8 cellular contexts compared by ENCODE assay signal in genomic region chr6:111485316-111485715, GRCh38. TPM values are rescaled to one million over a fixed set of nuclear protein-coding genes. Genes with fewer than 3 reads are reported as not detected.
A peak's percentile ranks its signal among the peaks of the same experiment; 100 is the strongest.
DNase-seq lines count a peak whose midpoint lies in the region; ATAC-seq and TF ChIP-seq lines count a peak whose summit lies in the region.

No MANE protein-coding gene starts in this region.

- no peaks in the 10 kb centered on the region for H3K27me3 ChIP-seq in DOHH2 (ENCODE audit: control insufficient read depth, low read length)
- H3K27me3 ChIP-seq in OCI-LY3 (ENCODE audit: low read depth, low read length) = no peaks in the 10 kb centered on the region

- H3K4me1 ChIP-seq in DOHH2 (ENCODE audit: control insufficient read depth, low read length) (peaks cover 42% of the 10 kb centered on the region), OCI-LY3 (ENCODE audit: low read length) (peaks cover 32% of the 10 kb centered on the region)

- TF ChIP-seq CTCF in DOHH2 (IDR thresholded peaks at IDR 0.05; ENCODE audit: low read depth, low read length, poor library complexity, severe bottlenecking) (no peak), OCI-LY3 (IDR thresholded peaks at IDR 0.05; ENCODE audit: low read depth, low read length) (no peak), osteocyte (IDR thresholded peaks at IDR 0.05) (no peak)

- H3K4me2 ChIP-seq in DOHH2 (ENCODE audit: low read length) (peak overlapping the region; percentile 81), OCI-LY3 (ENCODE audit: low read length) (peak overlapping the region; percentile 94)

- peaks cover under 1% of the 10 kb centered on the region; the same call in 1 of the 2 replicates for H3F3A ChIP-seq in DOHH2 (ENCODE audit: control insufficient read depth, insufficient read depth)

- peaks cover 90% of the 10 kb centered on the region for H3K79me2 ChIP-seq in DOHH2 (ENCODE audit: control insufficient read depth, low read length)
- peaks cover 79% of the 10 kb centered on the region for H3K79me2 ChIP-seq in OCI-LY3 (ENCODE audit: low read length)

- H3K9me3 ChIP-seq in DOHH2 (ENCODE audit: control insufficient read depth, insufficient read depth, low read length) = no peaks in the 10 kb centered on the region
- H3K9me3 ChIP-seq in OCI-LY3 (ENCODE audit: insufficient read depth, low read length) = 0 out of 2 replicates have a peak, but pooled peaks cover 4% of the 10 kb centered on the region

- H3K36me3 ChIP-seq in DOHH2 (ENCODE audit: control insufficient read depth, low read length) (peaks cover 38% of the 10 kb centered on the region), OCI-LY3 (replicated peaks; ENCODE audit: low read depth, low read length) (peaks cover 9% of the 10 kb centered on the region)

- H3K9me3 Mint-ChIP-seq in osteocyte (ENCODE audit: unreplicated experiment) = no peaks in the 10 kb centered on the region
- H3K9me3 Mint-ChIP-seq in stimulated activated memory B cell treated with anti-CD40 and anti-IgM and Interleukin-4, amounts not matched to agents 10 μg/mL and 1 μg/mL and 100 μg/mL, for 72 hours = no peaks in the 10 kb centered on the region

- no peak for ATAC-seq in stimulated activated memory B cell treated with anti-CD40 and anti-IgM and Interleukin-4, amounts not matched to agents 10 μg/mL and 1 μg/mL and 100 μg/mL, for 72 hours
- ATAC-seq in HG03457 (IDR thresholded peaks at IDR 0.05; ENCODE audit: unreplicated experiment) = no peak

- H3K4me3 Mint-ChIP-seq in osteocyte (ENCODE audit: unreplicated experiment) = peak overlapping the region; percentile 50
- H3K4me3 Mint-ChIP-seq in stimulated activated memory B cell treated with anti-CD40 and anti-IgM and Interleukin-4, amounts not matched to agents 10 μg/mL and 1 μg/mL and 100 μg/mL, for 72 hours = no peak overlapping the region

- H4K20me1 ChIP-seq in DOHH2 (ENCODE audit: control insufficient read depth, insufficient read depth, low read depth, low read length) (no peaks in the 10 kb centered on the region), OCI-LY3 (ENCODE audit: insufficient read depth, low read length) (peaks cover 6% of the 10 kb centered on the region)

- peak overlapping the region; percentile 99 for H3K4me3 ChIP-seq in DOHH2 (ENCODE audit: low read length)
- peak overlapping the region; percentile 91 for H3K4me3 ChIP-seq in OCI-LY3 (ENCODE audit: low read length)

- peaks cover 14% of the 10 kb centered on the region for H3K36me3 Mint-ChIP-seq in osteocyte (ENCODE audit: unreplicated experiment)
- peaks cover 16% of the 10 kb centered on the region for H3K36me3 Mint-ChIP-seq in stimulated activated memory B cell treated with anti-CD40 and anti-IgM and Interleukin-4, amounts not matched to agents 10 μg/mL and 1 μg/mL and 100 μg/mL, for 72 hours

- DNase-seq in dedifferentiated amniotic fluid mesenchymal stem cell (ENCODE audit: extremely low spot score) = peak; percentile 32
- DNase-seq in osteocyte (ENCODE audit: extremely low spot score, unreplicated experiment) = no peak
- DNase-seq in caudate nucleus (lab: John Stamatoyannopoulos, UW) = no peak
- DNase-seq in HPDE6-E6E7 (ENCODE audit: extremely low spot score) = no peak

- no peaks in the 10 kb centered on the region for H3K9me2 ChIP-seq in DOHH2 (replicated peaks; ENCODE audit: control insufficient read depth, low read length)

- H3K27ac ChIP-seq in DOHH2 (ENCODE audit: low read depth, low read length) = peak overlapping the region; percentile 85; the same call in 1 of the 2 replicates
- peak overlapping the region; percentile 94; the same call in 1 of the 2 replicates for H3K27ac ChIP-seq in OCI-LY3 (ENCODE audit: low read length)
- no peak overlapping the region for H3K27ac ChIP-seq in caudate nucleus (ENCODE audit: low read depth, low read length)

- H2AFZ ChIP-seq in OCI-LY3 (ENCODE audit: low read depth, low read length) = no peak overlapping the region

- peaks cover 42% of the 10 kb centered on the region for H3K4me1 Mint-ChIP-seq in osteocyte (ENCODE audit: unreplicated experiment)
- H3K4me1 Mint-ChIP-seq in stimulated activated memory B cell treated with anti-CD40 and anti-IgM and Interleukin-4, amounts not matched to agents 10 μg/mL and 1 μg/mL and 100 μg/mL, for 72 hours = peaks cover 47% of the 10 kb centered on the region

- peak overlapping the region; percentile 80 for H3K27ac Mint-ChIP-seq in osteocyte (ENCODE audit: unreplicated experiment)
- no peak overlapping the region for H3K27ac Mint-ChIP-seq in stimulated activated memory B cell treated with anti-CD40 and anti-IgM and Interleukin-4, amounts not matched to agents 10 μg/mL and 1 μg/mL and 100 μg/mL, for 72 hours

- no peaks in the 10 kb centered on the region for H3K27me3 Mint-ChIP-seq in osteocyte (ENCODE audit: unreplicated experiment)
- H3K27me3 Mint-ChIP-seq in stimulated activated memory B cell treated with anti-CD40 and anti-IgM and Interleukin-4, amounts not matched to agents 10 μg/mL and 1 μg/mL and 100 μg/mL, for 72 hours = no peaks in the 10 kb centered on the region

- peak overlapping the region; percentile 94 for H3K9ac ChIP-seq in OCI-LY3 (ENCODE audit: low read length)

RNA-seq across cellular contexts. Expression of gene REV3L, which starts 2.3 kb away (rescaled TPM):
- total RNA-seq in osteocyte = 26.4 and 29.4 TPM in 2 replicates
